Comparison of ENCODE assay signal across 11 cellular contexts in genomic region chr6:43714311-43715055, GRCh38. TPM values are rescaled to one million over a fixed set of nuclear protein-coding genes. Genes with fewer than 3 reads are reported as not detected.
DNase-seq lines count a peak whose midpoint lies in the region; ATAC-seq and TF ChIP-seq lines count a peak whose summit lies in the region.
"Had no signal": no experiment of that assay in that cellular context is flagged by ENCODE, and none has a peak within 500 bp of the region (broad histone marks: within the 10 kb centered on the region; RNA-seq: fewer than 3 reads in every experiment).

No MANE protein-coding gene starts in this region.

- H3K79me2 ChIP-seq in trophoblast cell (ENCODE audit: control insufficient read depth, insufficient read depth, low read length, poor library complexity), result no peaks in the 10 kb centered on the region

- no peak overlapping the region for H3K14ac ChIP-seq in trophoblast cell (ENCODE audit: low read length)

- peaks cover 5% of the 10 kb centered on the region for H3K4me1 Mint-ChIP-seq in activated CD4-positive, alpha-beta memory T cell treated with anti-CD3 and anti-CD28 coated beads, Interleukin-2, amount 10 ng/mL, durations not matched to agents 7 days and 5 days

- POLR2A ChIA-PET in activated CD4-positive, alpha-beta memory T cell treated with anti-CD3 and anti-CD28 coated beads, Interleukin-2, amount 10 ng/mL, durations not matched to agents 7 days and 5 days (lab: Charles Lee), result interaction anchor here (0.7 to 1.2 kb wide), 2 partner anchors 10 to 532 kb away, joined by 3 read pairs; partner anchors contain the start of gene HSP90AB1

- H3K36me3 ChIP-seq in trophoblast cell (ENCODE audit: control insufficient read depth in 1 of 2, insufficient read depth in 2 of 2, low read length in 2 of 2) (no peaks in the 10 kb centered on the region), tibial artery (no peaks in the 10 kb centered on the region)
- H3K36me3 ChIP-seq: neutrophil, thoracic aorta had no signal

- no peak overlapping the region for H2BK12ac ChIP-seq in trophoblast cell (ENCODE audit: low read length)

- no peaks in the 10 kb centered on the region for H3K9me3 Mint-ChIP-seq in activated CD4-positive, alpha-beta memory T cell treated with anti-CD3 and anti-CD28 coated beads, Interleukin-2, amount 10 ng/mL, durations not matched to agents 7 days and 5 days

- CTCF ChIA-PET in activated CD4-positive, alpha-beta memory T cell treated with anti-CD3 and anti-CD28 coated beads, Interleukin-2, amount 10 ng/mL, durations not matched to agents 7 days and 5 days (lab: Charles Lee), result interaction anchor here (0.9 to 1.3 kb wide), 3 partner anchors 10 to 60 kb away, joined by 3 to 4 read pairs (median 3); partner anchors contain the start of gene VEGFA

- H3K27me3 Mint-ChIP-seq in activated CD4-positive, alpha-beta memory T cell treated with anti-CD3 and anti-CD28 coated beads, Interleukin-2, amount 10 ng/mL, durations not matched to agents 7 days and 5 days, result peaks cover 26% of the 10 kb centered on the region

- intact Hi-C loops in tibial artery (cut with DNase I; ENCODE audit: low total_unique reads), result no loop called here

- no peaks in the 10 kb centered on the region for H3K9me3 ChIP-seq in trophoblast cell (ENCODE audit: insufficient read depth, low read depth, low read length)
- no peaks in the 10 kb centered on the region for H3K9me3 ChIP-seq in tibial artery
- H3K9me3 ChIP-seq: neutrophil, thoracic aorta had no signal

- H2BK5ac ChIP-seq in trophoblast cell (ENCODE audit: low read depth, low read length, poor library complexity), result no peak overlapping the region

- no peak overlapping the region for H3K9ac ChIP-seq in trophoblast cell (ENCODE audit: low read length)

- H4K8ac ChIP-seq in trophoblast cell (ENCODE audit: low read depth, low read length), result no peak overlapping the region

- H3K27ac Mint-ChIP-seq in activated CD4-positive, alpha-beta memory T cell treated with anti-CD3 and anti-CD28 coated beads, Interleukin-2, amount 10 ng/mL, durations not matched to agents 7 days and 5 days, result no peak overlapping the region

- H3K27ac ChIP-seq in trophoblast cell (ENCODE audit: low read depth, low read length) (no peak overlapping the region), tibial artery (no peak overlapping the region)
- H3K27ac ChIP-seq: neutrophil, thoracic aorta had no signal

- H2AK5ac ChIP-seq in trophoblast cell (ENCODE audit: low read length), result no peak overlapping the region

- no peaks in the 10 kb centered on the region for H3K4me1 ChIP-seq in trophoblast cell (ENCODE audit: control insufficient read depth in 1 of 2, insufficient read depth in 2 of 2, low read length in 2 of 2)
- peaks cover 0 to 19% (median 10%) of the 10 kb centered on the region in 4 donors for H3K4me1 ChIP-seq in tibial artery

- H4K12ac ChIP-seq in trophoblast cell (ENCODE audit: low read depth, low read length), result no peak overlapping the region

- H3K27me3 ChIP-seq in trophoblast cell (ENCODE audit: insufficient read depth, low read length) (no peaks in the 10 kb centered on the region), tibial artery (peaks cover 0 to 3% of the 10 kb centered on the region in 2 donors)

- H2AFZ ChIP-seq in trophoblast cell (ENCODE audit: insufficient read depth, low read length, poor library complexity), result no peak overlapping the region

- H3K4me3 Mint-ChIP-seq in activated CD4-positive, alpha-beta memory T cell treated with anti-CD3 and anti-CD28 coated beads, Interleukin-2, amount 10 ng/mL, durations not matched to agents 7 days and 5 days, result no peak overlapping the region

- H4K91ac ChIP-seq in trophoblast cell (ENCODE audit: low read depth, low read length), result no peak overlapping the region

- H3K4me2 ChIP-seq in trophoblast cell (ENCODE audit: low read length), result no peak overlapping the region

- TF ChIP-seq CTCF in tibial artery (IDR thresholded peaks at IDR 0.05), result no peak

- H3K18ac ChIP-seq in trophoblast cell (ENCODE audit: low read length), result no peak overlapping the region

- no peak overlapping the region for H3K23ac ChIP-seq in trophoblast cell (ENCODE audit: low read length)

- DNase-seq in OCI-M1 (lab: John Stamatoyannopoulos, UW) (peak; percentile 96), myocyte (ENCODE audit: low read depth) (peak; percentile 65), cerebellar cortex (ENCODE audit: low spot score) (no peak), trophoblast cell (no peak), tibial artery (no peak)
- DNase-seq in activated CD4-positive, alpha-beta memory T cell treated with anti-CD3 and anti-CD28 coated beads, Interleukin-2, amount 10 ng/mL, durations not matched to agents 7 days and 5 days, result no peak
- DNase-seq: cortex of kidney had no signal

- H3K4ac ChIP-seq in trophoblast cell (ENCODE audit: low read depth, low read length), result no peak overlapping the region

- H3K4me3 ChIP-seq in trophoblast cell (ENCODE audit: low read depth, low read length) (no peak overlapping the region), tibial artery (no peak overlapping the region)
- H3K4me3 ChIP-seq: thoracic aorta had no signal

- no peak overlapping the region for H2BK120ac ChIP-seq in trophoblast cell (ENCODE audit: insufficient read depth, low read length, poor library complexity)

- no peaks in the 10 kb centered on the region for H3K79me1 ChIP-seq in trophoblast cell (ENCODE audit: low read length)

- no peaks in the 10 kb centered on the region for H3K36me3 Mint-ChIP-seq in activated CD4-positive, alpha-beta memory T cell treated with anti-CD3 and anti-CD28 coated beads, Interleukin-2, amount 10 ng/mL, durations not matched to agents 7 days and 5 days (ENCODE audit: low read depth)

- no CpG with 5 or more reads among the region's 9 CpGs for WGBS in trophoblast cell (ENCODE audit: extremely low coverage, insufficient coverage, insufficient read length)

- ATAC-seq in GM18868 (IDR thresholded peaks at IDR 0.05; ENCODE audit: unreplicated experiment) (peak; percentile 22), HG02759 (IDR thresholded peaks at IDR 0.05; ENCODE audit: unreplicated experiment) (peak; percentile 11)

RNA-seq across cellular contexts. Expression of gene MRPS18A, which starts 26.9 kb away (rescaled TPM):
- 33.5 and 38.8 TPM in 2 replicates for total RNA-seq in myocyte
- polyA plus RNA-seq in myocyte (2012), result 41.6 TPM
- polyA plus RNA-seq in trophoblast cell (2013), result 40.8 and 44.2 TPM in 2 replicates
- 10 to 100 TPM; 38.5 to 40.5 TPM for total RNA-seq in activated CD4-positive, alpha-beta memory T cell treated with anti-CD3 and anti-CD28 coated beads, Interleukin-2, amount 10 ng/mL, durations not matched to agents 7 days and 5 days

RNA-seq across cellular contexts. Expression of gene VEGFA, which starts 55.5 kb away (rescaled TPM):
- total RNA-seq in myocyte, result 44.1 and 57.0 TPM in 2 replicates
- polyA plus RNA-seq in myocyte (2012), result 163 TPM
- 111 and 117 TPM in 2 replicates for polyA plus RNA-seq in trophoblast cell (2013)
- 10 to 100 TPM; 48.1 to 49.5 TPM for total RNA-seq in activated CD4-positive, alpha-beta memory T cell treated with anti-CD3 and anti-CD28 coated beads, Interleukin-2, amount 10 ng/mL, durations not matched to agents 7 days and 5 days

Comparison
In these comparisons a context has a peak if more than half of its experiments do, and no peak if none do; other contexts are left out.
1. DNase-seq: peak in OCI-M1 (single experiment) and myocyte (single experiment); none in cerebellar cortex (single experiment), trophoblast cell (0 of 2), tibial artery (0 of 2) and activated CD4-positive, alpha-beta memory T cell treated with anti-CD3 and anti-CD28 coated beads, Interleukin-2, amount 10 ng/mL, durations not matched to agents 7 days and 5 days (single experiment).